ENCODE assay signal across 34 cellular contexts in genomic region chr16:17050468-17050867, GRCh38.
"Had no signal": no experiment of that assay in that cellular context is flagged by ENCODE, and none has a peak within 500 bp of the region (broad histone marks: within the 10 kb centered on the region; RNA-seq: fewer than 3 reads in every experiment).

No MANE protein-coding gene starts in this region.

- H3K4me1 ChIP-seq: adrenal gland, ascending aorta, body of pancreas, breast epithelium had no signal

- H3K27me3 ChIP-seq: adrenal gland, ascending aorta, body of pancreas, brain microvascular endothelial cell, breast epithelium, cardiac muscle cell had no signal

- ATAC-seq: activated naive CD4-positive, alpha-beta T cell treated with anti-CD3 and anti-CD28 coated beads, Interleukin-2, amount 50 U/mL, for 72 hours; activated naive CD8-positive, alpha-beta T cell treated with anti-CD3 and anti-CD28 coated beads, Interleukin-2, amount 50 U/mL, for 24 hours; activated T-cell treated with anti-CD3 and anti-CD28 coated beads, Interleukin-2, amount 50 U/mL, for 4 hours; activated T-cell treated with anti-CD3 and anti-CD28 coated beads, Interleukin-2, amount 50 U/mL, for 72 hours; activated T-helper 17 cell treated with anti-CD3 and anti-CD28 coated beads, Interleukin-2, amount 50 U/mL, for 72 hours; body of pancreas had no signal

- DNase-seq: activated effector memory CD4-positive, alpha-beta T cell treated with anti-CD3 and anti-CD28 coated beads, Interleukin-2, amount 50 U/mL, for 16 hours; activated effector memory CD4-positive, alpha-beta T cell treated with Interleukin-2 at 50 U/mL for 16 hours; activated gamma-delta T cell; activated gamma-delta T cell treated with Interleukin-2 at 50 U/mL for 16 hours; activated naive CD4-positive, alpha-beta T cell; activated naive CD4-positive, alpha-beta T cell treated with anti-CD3 and anti-CD28 coated beads for 36 hours; activated naive CD4-positive, alpha-beta T cell treated with anti-CD3 and anti-CD28 coated beads, Interleukin-2, amount 10 ng/mL, durations not matched to agents 7 days and 5 days; activated naive CD4-positive, alpha-beta T cell treated with anti-CD3 and anti-CD28 coated beads, Interleukin-2, amount 50 U/mL, for 16 hours; activated naive CD4-positive, alpha-beta T cell treated with Interleukin-2 at 50 U/mL for 16 hours; activated naive CD8-positive, alpha-beta T cell treated with anti-CD3 and anti-CD28 coated beads for 36 hours; activated naive CD8-positive, alpha-beta T cell treated with anti-CD3 and anti-CD28 coated beads, Interleukin-2, amount 10 ng/mL, durations not matched to agents 7 days and 5 days; activated naive CD8-positive, alpha-beta T cell treated with anti-CD3 and anti-CD28 coated beads, Interleukin-2, amount 50 U/mL, for 24 hours; activated T-cell treated with anti-CD3 and anti-CD28 coated beads, Interleukin-2, amount 50 U/mL, for 1 hour; activated T-cell treated with anti-CD3 and anti-CD28 coated beads, Interleukin-2, amount 50 U/mL, for 24 hours; activated T-cell treated with anti-CD3 and anti-CD28 coated beads, Interleukin-2, amount 50 U/mL, for 4 hours; activated T-cell treated with anti-CD3 and anti-CD28 coated beads, Interleukin-2, amount 50 U/mL, for 48 hours; activated T-cell treated with anti-CD3 and anti-CD28 coated beads, Interleukin-2, amount 50 U/mL, for 72 hours; adrenal gland; amniotic stem cell; amygdala; anterior cingulate cortex; aorta; body of pancreas; brain microvascular endothelial cell; caudate nucleus; central memory CD4-positive, alpha-beta T cell; cerebellar nuclear complex had no signal

- H3K36me3 ChIP-seq: adrenal gland, ascending aorta, brain microvascular endothelial cell, breast epithelium, cardiac muscle cell had no signal

- H3K9me3 ChIP-seq: adrenal gland, ascending aorta, body of pancreas had no signal

- FAIRE-seq: astrocyte, bronchial epithelial cell had no signal

- H3K27ac ChIP-seq: adrenal gland, ascending aorta, body of pancreas, brain microvascular endothelial cell, breast epithelium, cardiac muscle cell had no signal

- H3K4me3 ChIP-seq: adrenal gland, ascending aorta, body of pancreas, breast epithelium, cardiac muscle cell had no signal
